13 cellular contexts compared by ENCODE assay signal in genomic region chr17:9443811-9444210, GRCh38.
DNase-seq lines count a peak whose midpoint lies in the region; ATAC-seq and TF ChIP-seq lines count a peak whose summit lies in the region.
"Had no signal": no experiment of that assay in that cellular context is flagged by ENCODE, and none has a peak within 500 bp of the region (broad histone marks: within the 10 kb centered on the region; RNA-seq: fewer than 3 reads in every experiment).

No MANE protein-coding gene starts in this region.

- no peak for TF ChIP-seq CTCF in foreskin keratinocyte (conservative IDR thresholded peaks at IDR 0.05)
- TF ChIP-seq CTCF in progenitor cell of endocrine pancreas (IDR thresholded peaks at IDR 0.05; ENCODE audit: unreplicated experiment): no peak
- TF ChIP-seq CTCF in WERI-Rb-1 (IDR thresholded peaks at IDR 0.05; ENCODE audit: low read depth, low read length): no peak

- H3K4me1 ChIP-seq in foreskin keratinocyte: peaks cover 4% of the 10 kb centered on the region
- H3K4me1 ChIP-seq: BLaER1 treated with 17β-estradiol and CSF1 and Interleukin-3, amounts not matched to agents 10 nM and 100 nM had no signal

- ATAC-seq in foreskin keratinocyte (peak; percentile 64), GM19035 (IDR thresholded peaks at IDR 0.05; ENCODE audit: unreplicated experiment) (no peak)

- H3K36me3 Mint-ChIP-seq in progenitor cell of endocrine pancreas (ENCODE audit: insufficient read depth): peaks cover 7% of the 10 kb centered on the region

- DNase-seq in NCI-H226 (peak; percentile 17), dermis microvascular lymphatic vessel endothelial cell (ENCODE audit: low read depth in 2 of 2) (peak; percentile 80 to 85), foreskin keratinocyte (peak; percentile 32 to 71), progenitor cell of endocrine pancreas (ENCODE audit: low spot score, unreplicated experiment) (no peak), WERI-Rb-1 (no peak)
- no peak for DNase-seq in activated CD8-positive, alpha-beta memory T cell treated with anti-CD3 and anti-CD28 coated beads, Interleukin-2, amount 50 U/mL, for 4 hours
- DNase-seq: ACHN; CD4-positive, CD25-positive, alpha-beta regulatory T cell; DMS53; GM23248; H7 had no signal

- peak overlapping the region; percentile 15 for H3K27ac Mint-ChIP-seq in progenitor cell of endocrine pancreas
- H3K27ac Mint-ChIP-seq: CD4-positive, CD25-positive, alpha-beta regulatory T cell had no signal

- H3K27me3 Mint-ChIP-seq in progenitor cell of endocrine pancreas: no peaks in the 10 kb centered on the region
- H3K27me3 Mint-ChIP-seq: CD4-positive, CD25-positive, alpha-beta regulatory T cell had no signal

- no peaks in the 10 kb centered on the region for H3K36me3 ChIP-seq in WERI-Rb-1

- no peak overlapping the region for H3K4me3 ChIP-seq in WERI-Rb-1 (ENCODE audit: low read depth, low read length)
- H3K4me3 ChIP-seq: BLaER1 treated with 17β-estradiol and CSF1 and Interleukin-3, amounts not matched to agents 10 nM and 100 nM; GM23248 had no signal

- no peak overlapping the region for H3K27ac ChIP-seq in foreskin keratinocyte
- H3K27ac ChIP-seq in WERI-Rb-1: no peak overlapping the region
- H3K27ac ChIP-seq: BLaER1 treated with 17β-estradiol and CSF1 and Interleukin-3, amounts not matched to agents 10 nM and 100 nM; GM23248 had no signal

- H3K9me3 Mint-ChIP-seq in progenitor cell of endocrine pancreas (ENCODE audit: low read depth): peaks cover 8% of the 10 kb centered on the region

- H3K4me3 Mint-ChIP-seq in progenitor cell of endocrine pancreas (ENCODE audit: low read depth): no peak overlapping the region
- H3K4me3 Mint-ChIP-seq: CD4-positive, CD25-positive, alpha-beta regulatory T cell had no signal

- H3K9me3 ChIP-seq in WERI-Rb-1 (ENCODE audit: severe bottlenecking): no peaks in the 10 kb centered on the region

- H3K4me1 Mint-ChIP-seq in progenitor cell of endocrine pancreas (ENCODE audit: low read depth): peaks cover 15% of the 10 kb centered on the region

- H3K27me3 ChIP-seq in foreskin keratinocyte (no peaks in the 10 kb centered on the region), WERI-Rb-1 (ENCODE audit: insufficient read depth, low read depth, severe bottlenecking) (no peaks in the 10 kb centered on the region)
- H3K27me3 ChIP-seq: BLaER1 treated with 17β-estradiol and CSF1 and Interleukin-3, amounts not matched to agents 10 nM and 100 nM had no signal

Comparison
In these comparisons a context has a peak if more than half of its experiments do, and no peak if none do; other contexts are left out.
1. DNase-seq: peak in NCI-H226 (single experiment), dermis microvascular lymphatic vessel endothelial cell (2 of 2) and foreskin keratinocyte (2 of 2); none in progenitor cell of endocrine pancreas (single experiment), activated CD8-positive, alpha-beta memory T cell treated with anti-CD3 and anti-CD28 coated beads, Interleukin-2, amount 50 U/mL, for 4 hours (single experiment) and WERI-Rb-1 (single experiment).